8 cellular contexts compared by ENCODE assay signal in the genomic region with DNA sequence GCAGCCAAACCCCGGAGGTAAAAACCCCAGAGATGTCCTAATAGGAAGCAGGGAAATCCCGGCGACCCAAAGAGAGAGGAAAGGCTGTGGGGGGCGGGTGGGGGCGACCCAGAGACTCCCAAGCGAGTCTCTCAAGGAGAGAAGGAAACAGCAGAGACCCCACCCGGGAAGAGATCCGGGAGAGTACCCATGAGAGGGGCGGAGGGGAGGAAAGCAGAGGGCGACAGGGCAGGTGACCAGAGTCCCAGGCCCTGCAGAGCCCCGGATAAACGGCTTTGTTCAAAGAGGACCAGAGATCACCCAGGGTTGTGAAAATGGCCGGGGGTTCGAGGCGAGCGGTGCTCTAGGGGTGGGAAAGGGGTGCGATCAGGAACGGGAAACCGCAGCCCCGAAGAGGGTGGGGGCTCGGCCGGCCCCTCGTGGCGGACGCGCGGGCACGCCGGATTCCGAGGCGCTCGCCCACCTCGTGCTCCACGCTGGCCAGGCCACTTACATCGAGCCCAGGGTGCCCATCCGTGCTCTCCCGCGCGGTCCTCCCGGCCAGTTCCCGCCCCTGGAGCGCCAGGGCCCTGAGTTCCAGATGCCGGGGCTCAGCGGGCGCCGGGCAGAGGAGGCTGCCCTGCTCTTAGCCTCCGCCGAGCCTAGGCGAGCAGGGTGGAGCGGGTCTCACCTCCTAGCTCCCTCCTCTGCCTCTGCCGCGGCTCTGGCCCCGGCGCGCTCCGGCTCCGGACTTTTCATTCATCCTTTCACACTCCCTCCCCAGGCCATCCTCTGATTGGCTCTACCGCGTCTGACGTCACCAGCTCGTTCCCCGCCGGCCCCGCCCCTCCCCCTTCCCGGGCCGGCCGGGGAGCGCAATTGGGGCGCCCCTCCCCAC. TPM values are rescaled to one million over a fixed set of nuclear protein-coding genes. Genes with fewer than 3 reads are reported as not detected.
DNase-seq lines count a peak whose midpoint lies in the region; ATAC-seq, FAIRE-seq and TF ChIP-seq lines count a peak whose summit lies in the region.

No MANE protein-coding gene starts in this region.

- TF ChIP-seq EP300 in A549 (IDR thresholded peaks at IDR 0.05) = no peak

- CTCF ChIA-PET in A549 (lab: Yijun Ruan, JAX) = interaction anchor here (1.5 to 3.9 kb wide), 3 partner anchors 16 to 35 kb away, joined by 3 to 29 read pairs (median 26); no protein-coding TSS in a partner anchor

- H3K27ac Mint-ChIP-seq in naive B cell = peak overlapping the region in 2 of 6 donors; percentile 77 to 78
- H3K27ac Mint-ChIP-seq in stimulated activated effector memory CD8-positive, alpha-beta T cell treated with anti-CD3 and anti-CD28 coated beads, Interleukin-12 subunit alpha, Interleukin-12 subunit beta, amount 100 ng/mL, for 72 hours = peak overlapping the region; percentile 84

- 5% methylated on average over 48 of the region's 69 CpGs for WGBS in A549 (ENCODE audit: missing lambda C conversion rate)
- 0 to 4% methylated on average over 17 to 29 of the region's 69 CpGs for WGBS in esophagus squamous epithelium, 2 donors

- peaks cover 22% of the 10 kb centered on the region for H3K4me1 Mint-ChIP-seq in activated T-cell treated with anti-CD3 and anti-CD28 coated beads, Interleukin-2, amount 50 U/mL, for 4 hours (ENCODE audit: low read depth)
- peaks cover 22 to 28% (median 26%) of the 10 kb centered on the region in 3 donors for H3K4me1 Mint-ChIP-seq in naive B cell
- H3K4me1 Mint-ChIP-seq in stimulated activated effector memory CD8-positive, alpha-beta T cell treated with anti-CD3 and anti-CD28 coated beads, Interleukin-12 subunit alpha, Interleukin-12 subunit beta, amount 100 ng/mL, for 72 hours = peaks cover 33% of the 10 kb centered on the region

- no peaks in the 10 kb centered on the region for H3K36me3 ChIP-seq in esophagus squamous epithelium

- intact Hi-C loops in esophagus squamous epithelium (cut with DNase I) = no loop called here

- FAIRE-seq in A549 (lab: Jason Lieb, UNC) = no peak

- TF ChIP-seq POLR2A in A549 (IDR thresholded peaks at IDR 0.05; ENCODE audit: low read length) (peak; percentile 81), esophagus squamous epithelium (IDR thresholded peaks at IDR 0.05) (no peak)

- H3K4me3 ChIP-seq in A549 (peak overlapping the region; percentile 61), esophagus squamous epithelium (peak overlapping the region; percentile 16 to 53 (median 30))

- peak overlapping the region; percentile 91 for H3K4me3 Mint-ChIP-seq in activated T-cell treated with anti-CD3 and anti-CD28 coated beads, Interleukin-2, amount 50 U/mL, for 4 hours
- H3K4me3 Mint-ChIP-seq in naive B cell = peak overlapping the region; percentile 86 to 95 (median 92)
- peak overlapping the region; percentile 92 for H3K4me3 Mint-ChIP-seq in stimulated activated effector memory CD8-positive, alpha-beta T cell treated with anti-CD3 and anti-CD28 coated beads, Interleukin-12 subunit alpha, Interleukin-12 subunit beta, amount 100 ng/mL, for 72 hours

- no peaks in the 10 kb centered on the region for H3K36me3 Mint-ChIP-seq in activated T-cell treated with anti-CD3 and anti-CD28 coated beads, Interleukin-2, amount 50 U/mL, for 4 hours (ENCODE audit: insufficient read depth)
- H3K36me3 Mint-ChIP-seq in naive B cell = no peaks in the 10 kb centered on the region
- no peaks in the 10 kb centered on the region for H3K36me3 Mint-ChIP-seq in stimulated activated effector memory CD8-positive, alpha-beta T cell treated with anti-CD3 and anti-CD28 coated beads, Interleukin-12 subunit alpha, Interleukin-12 subunit beta, amount 100 ng/mL, for 72 hours

- DNase-seq in A549 (ENCODE audit: low read depth in 1 of 2, low spot score in 1 of 2) = peak; percentile 83 to 98
- peak; percentile 87 for DNase-seq in NCI-H774 (lab: John Stamatoyannopoulos, UW)
- DNase-seq in activated T-cell treated with anti-CD3 and anti-CD28 coated beads, Interleukin-2, amount 50 U/mL, for 4 hours = peak; percentile 55
- no peak for DNase-seq in esophagus squamous epithelium (lab: John Stamatoyannopoulos, UW)
- peak; percentile 51 for DNase-seq in naive B cell
- peak; percentile 58 to 86 for DNase-seq in stimulated activated effector memory CD8-positive, alpha-beta T cell treated with anti-CD3 and anti-CD28 coated beads, Interleukin-12 subunit alpha, Interleukin-12 subunit beta, amount 100 ng/mL, for 72 hours (ENCODE audit: low spot score in 2 of 2)

- H3K9me3 Mint-ChIP-seq in activated T-cell treated with anti-CD3 and anti-CD28 coated beads, Interleukin-2, amount 50 U/mL, for 4 hours = no peaks in the 10 kb centered on the region
- H3K9me3 Mint-ChIP-seq in naive B cell = no peaks in the 10 kb centered on the region
- no peaks in the 10 kb centered on the region for H3K9me3 Mint-ChIP-seq in stimulated activated effector memory CD8-positive, alpha-beta T cell treated with anti-CD3 and anti-CD28 coated beads, Interleukin-12 subunit alpha, Interleukin-12 subunit beta, amount 100 ng/mL, for 72 hours

- peaks cover 74% of the 10 kb centered on the region for H3K27me3 Mint-ChIP-seq in activated T-cell treated with anti-CD3 and anti-CD28 coated beads, Interleukin-2, amount 50 U/mL, for 4 hours (ENCODE audit: low read depth)
- H3K27me3 Mint-ChIP-seq in naive B cell = peaks cover 85 to 96% (median 90%) of the 10 kb centered on the region in 3 donors

- TF ChIP-seq CTCF in A549 (IDR thresholded peaks at IDR 0.05) (no peak), esophagus squamous epithelium (IDR thresholded peaks at IDR 0.05) (peak in 1 of 6 experiments; percentile 9)

- TF ChIP-seq RAD21 in A549 (conservative IDR thresholded peaks at IDR 0.05 in 1 of 2, IDR thresholded peaks at IDR 0.05 in 1 of 2) = no peak

- POLR2A ChIA-PET in A549 (lab: Yijun Ruan, JAX) = interaction anchor here (1.1 kb wide), 1 partner anchor 35 kb away, joined by 3 read pairs; no protein-coding TSS in a partner anchor

- peaks cover 12% of the 10 kb centered on the region for H3K4me1 ChIP-seq in A549
- H3K4me1 ChIP-seq in esophagus squamous epithelium = peaks cover 23 to 34% (median 31%) of the 10 kb centered on the region in 3 donors

- H3K27ac ChIP-seq in A549 = peak overlapping the region; percentile 67 to 83; a peak in 5 of 6 replicates
- peak overlapping the region in 1 of 4 donors; percentile 25 for H3K27ac ChIP-seq in esophagus squamous epithelium

- H3K9me3 ChIP-seq in A549 (no peaks in the 10 kb centered on the region), esophagus squamous epithelium (no peaks in the 10 kb centered on the region)

- peak overlapping the region; percentile 100 for H3K4me2 ChIP-seq in A549

- peak; percentile 94 to 97 for ATAC-seq in A549
- peak; percentile 56 for ATAC-seq in GM18907 (IDR thresholded peaks at IDR 0.05; ENCODE audit: unreplicated experiment)
- ATAC-seq in HG03460 (IDR thresholded peaks at IDR 0.05; ENCODE audit: unreplicated experiment) = peak; percentile 66
- peak; percentile 78 to 86 for ATAC-seq in activated T-cell treated with anti-CD3 and anti-CD28 coated beads, Interleukin-2, amount 50 U/mL, for 4 hours
- peak; percentile 65 to 69 for ATAC-seq in naive B cell (ENCODE audit: low read depth in 2 of 2)
- peak; percentile 91 for ATAC-seq in stimulated activated effector memory CD8-positive, alpha-beta T cell treated with anti-CD3 and anti-CD28 coated beads, Interleukin-12 subunit alpha, Interleukin-12 subunit beta, amount 100 ng/mL, for 72 hours

- H3K27me3 ChIP-seq in esophagus squamous epithelium = peaks cover 19 to 100% (median 23%) of the 10 kb centered on the region in 4 donors

TF ChIP-seq in A549, 52 proteins besides CTCF, POLR2A, EP300 and RAD21 (continues in another document):
- TF ChIP-seq ZFP36 (IDR thresholded peaks at IDR 0.05; ENCODE audit: borderline replicate concordance, partially characterized antibody) (no peak), HMGXB4 (CRISPR knock-in tag; IDR thresholded peaks at IDR 0.05; ENCODE audit: borderline replicate concordance) (no peak), RNF2 (IDR thresholded peaks at IDR 0.05; ENCODE audit: borderline replicate concordance, low read depth) (0 out of 2 replicates have a peak, but pooled peaks have one; percentile 50), TFCP2L1 (CRISPR knock-in tag; IDR thresholded peaks at IDR 0.05) (peak; percentile 73; the same call in 1 of the 2 replicates), EHMT2 (IDR thresholded peaks at IDR 0.05; ENCODE audit: low read depth) (no peak), E2F6 (IDR thresholded peaks at IDR 0.05; ENCODE audit: borderline replicate concordance, low read depth) (peak; percentile 96), PHF8 (IDR thresholded peaks at IDR 0.05; ENCODE audit: borderline replicate concordance, low read depth) (no peak)
- TF ChIP-seq, protein P1, sequence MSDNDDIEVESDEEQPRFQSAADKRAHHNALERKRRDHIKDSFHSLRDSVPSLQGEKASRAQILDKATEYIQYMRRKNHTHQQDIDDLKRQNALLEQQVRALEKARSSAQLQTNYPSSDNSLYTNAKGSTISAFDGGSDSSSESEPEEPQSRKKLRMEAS (IDR thresholded peaks at IDR 0.05) = peak; percentile 92

RNA-seq across cellular contexts. Expression of gene RHBG, which starts 52.3 kb away (rescaled TPM):
- polyA plus RNA-seq in A549 (2011; rRNA removed) = 0.04 and 0.06 TPM in 2 replicates
- 0.04 and 0.09 TPM in 2 replicates for polyA plus RNA-seq in A549 (2012; cell fraction: cytosol; rRNA removed)
- polyA plus RNA-seq in A549 (2012; cell fraction: nucleus; rRNA removed) = 0.51 and 0.64 TPM in 2 replicates
- 0.08 TPM in 1 of 3 replicates, not detected in the others for polyA plus RNA-seq in A549 (2017; fragmentation: RNase III; extraction: RNeasy Plus Mini Kit Qiagen cat#74134 plus additional on column Dnase treatment)
- polyA minus RNA-seq in A549 (2011; rRNA and poly(A)+ RNA removed) = 0.19 TPM in 1 of 2 replicates, not detected in the other
- total RNA-seq in activated T-cell treated with anti-CD3 and anti-CD28 coated beads, Interleukin-2, amount 50 U/mL, for 4 hours = not detected
- total RNA-seq in esophagus squamous epithelium = 1 to 10 TPM in 2 of 4 donors, under 1 TPM in 2; 0.23 to 1.6 (median 1.1) TPM
- polyA plus RNA-seq in naive B cell (ENCODE audit: low read depth in 6 of 6) = not detected
